13 cellular contexts compared by ENCODE assay signal in the genomic region with DNA sequence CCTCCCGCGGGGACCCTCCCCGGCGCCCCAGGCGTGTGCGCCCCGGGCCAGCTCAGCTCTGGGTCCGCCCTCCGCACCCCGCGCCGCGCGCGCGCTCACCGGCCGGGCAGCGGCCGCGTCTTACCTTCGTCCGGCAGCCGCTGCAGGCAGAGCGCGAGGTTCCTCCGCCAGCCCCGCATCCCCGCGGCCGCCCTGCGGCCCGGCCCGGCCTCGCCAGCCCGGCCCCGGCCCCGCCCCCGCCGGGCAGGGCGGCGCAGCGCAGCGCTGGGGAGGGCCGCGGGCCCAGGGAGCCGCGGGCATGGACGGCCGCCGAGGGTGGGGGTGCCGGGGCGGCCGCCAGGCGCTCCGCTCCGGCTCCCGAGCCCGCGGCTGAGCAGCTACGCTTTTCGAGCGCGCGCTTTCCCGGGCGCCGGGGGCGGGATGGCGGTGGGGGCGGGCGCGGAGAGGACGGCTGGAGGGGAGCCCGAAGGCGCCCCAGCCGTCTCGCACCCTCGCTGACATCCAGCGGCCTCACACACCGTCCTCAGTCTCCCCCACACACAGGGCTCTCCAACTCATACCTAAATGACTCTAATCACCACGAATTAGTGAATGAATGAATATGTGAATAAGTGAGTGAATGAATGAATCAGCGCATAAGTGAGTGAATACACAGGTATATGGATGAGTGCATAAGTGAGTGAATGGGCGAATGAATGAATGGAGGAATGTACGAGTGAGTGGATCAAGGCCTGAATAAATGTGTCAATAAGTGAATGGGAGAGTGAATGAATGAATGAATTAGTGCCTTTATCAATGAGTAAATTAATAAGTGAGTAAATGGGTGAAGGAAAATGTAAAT. TPM values are rescaled to one million over a fixed set of nuclear protein-coding genes. Genes with fewer than 3 reads are reported as not detected.
DNase-seq lines count a peak whose midpoint lies in the region; FAIRE-seq and TF ChIP-seq lines count a peak whose summit lies in the region.
"Had no signal": no experiment of that assay in that cellular context is flagged by ENCODE, and none has a peak within 500 bp of the region (broad histone marks: within the 10 kb centered on the region; RNA-seq: fewer than 3 reads in every experiment).

No MANE protein-coding gene starts in this region.

- dilution Hi-C loops in endothelial cell of umbilical vein (cut with MboI; ENCODE audit: extremely low pct_ligation_motif_present, low sequenced_read_pairs), result no loop called here

- TF ChIP-seq CTCF in endothelial cell of umbilical vein (IDR thresholded peaks at IDR 0.05; ENCODE audit: extremely low read depth in 1 of 2, insufficient read depth in 1 of 2, low read depth in 1 of 2, low read length in 2 of 2) (no peak), mesothelial cell of epicardium (IDR thresholded peaks at IDR 0.05; ENCODE audit: unreplicated experiment) (no peak)

- FAIRE-seq in endothelial cell of umbilical vein (lab: Jason Lieb, UNC), result no peak
- FAIRE-seq in GM12892 (lab: Jason Lieb, UNC), result no peak

- H2AFZ ChIP-seq in endothelial cell of umbilical vein (ENCODE audit: low read depth, low read length), result no peak overlapping the region

- H3K27me3 ChIP-seq in endothelial cell of umbilical vein (ENCODE audit: control insufficient read depth in 2 of 2, insufficient read depth in 2 of 2, low read length in 2 of 2), result peaks cover 30 to 38% of the 10 kb centered on the region in 2 experiments

- H3K27ac ChIP-seq in endothelial cell of umbilical vein (ENCODE audit: insufficient read depth, low read depth, low read length), result no peak overlapping the region
- H3K27ac ChIP-seq: esophagus squamous epithelium had no signal

- no peaks in the 10 kb centered on the region for H3K9me1 ChIP-seq in endothelial cell of umbilical vein (replicated peaks; ENCODE audit: control insufficient read depth, extremely low read depth, insufficient read depth, low read length)

- peak; percentile 5 for DNase-seq in stimulated activated CD4-positive, alpha-beta T cell treated with anti-CD3 and anti-CD28 coated beads, Interleukin-15, amount 100 ng/mL, for 24 hours
- DNase-seq in stimulated activated CD4-positive, alpha-beta T cell treated with anti-CD3 and anti-CD28 coated beads, Interleukin-12 subunit alpha, Interleukin-12 subunit beta, amount 100 ng/mL, for 4 hours, result no peak
- DNase-seq in endothelial cell of umbilical vein (ENCODE audit: low read depth, low spot score) (no peak), mesothelial cell of epicardium (ENCODE audit: low spot score in 2 of 2, unreplicated experiment in 2 of 2) (peak in 1 of 2 experiments; percentile 44), DMS153 (lab: John Stamatoyannopoulos, UW) (no peak), NCI-H1048 (lab: John Stamatoyannopoulos, UW) (no peak), GM19238 (ENCODE audit: insufficient read length, low spot score) (no peak), GM12892 (ENCODE audit: insufficient read length) (no peak)
- DNase-seq: DMS79, esophagus squamous epithelium, NCI-H1436 treated with DMSO at 0.1 percent for 48 hours, T-helper 9 cell had no signal

- H3K4me3 ChIP-seq in endothelial cell of umbilical vein (replicated peaks in 1 of 3; ENCODE audit: insufficient read depth in 1 of 3, low read depth in 1 of 3, low read length in 3 of 3), result no peak overlapping the region

- BruUV-seq in endothelial cell of umbilical vein (replicated peaks; lab: Mats Ljungman, UMichigan), result no TSS peak

- peak overlapping the region; percentile 5 for H3K4me3 Mint-ChIP-seq in mesothelial cell of epicardium

- no peaks in the 10 kb centered on the region for H3K79me2 ChIP-seq in endothelial cell of umbilical vein (ENCODE audit: control insufficient read depth, insufficient read depth, low read length)

- H3K27me3 Mint-ChIP-seq in mesothelial cell of epicardium (ENCODE audit: low read depth), result peaks cover 88% of the 10 kb centered on the region

- POLR2A ChIA-PET in endothelial cell of umbilical vein (lab: Charles Lee), result no interaction called here

- no peak overlapping the region for H3K27ac Mint-ChIP-seq in mesothelial cell of epicardium
- H3K27ac Mint-ChIP-seq: activated T-helper 2 cell treated with anti-CD3 and anti-CD28 coated beads, Interferon-gamma antibody, Interleukin-2, Interleukin-4, amounts not matched to agents 10 μg/mL and 5 μg/mL and 100 μg/mL, durations not matched to agents 14 hours and 24 hours and 36 hours had no signal

- no peaks in the 10 kb centered on the region for H3K4me1 Mint-ChIP-seq in mesothelial cell of epicardium

- CTCF ChIA-PET in endothelial cell of umbilical vein (lab: Charles Lee), result no interaction called here

- peaks cover 3% of the 10 kb centered on the region for H3K9me3 Mint-ChIP-seq in mesothelial cell of epicardium
- H3K9me3 Mint-ChIP-seq: activated T-helper 2 cell treated with anti-CD3 and anti-CD28 coated beads, Interferon-gamma antibody, Interleukin-2, Interleukin-4, amounts not matched to agents 10 μg/mL and 5 μg/mL and 100 μg/mL, durations not matched to agents 14 hours and 24 hours and 36 hours had no signal

- H3K4me2 ChIP-seq in endothelial cell of umbilical vein (ENCODE audit: insufficient read depth, low read length), result no peak overlapping the region

- no peaks in the 10 kb centered on the region for H3K36me3 ChIP-seq in endothelial cell of umbilical vein (ENCODE audit: control insufficient read depth in 2 of 2, extremely low read depth in 1 of 2, insufficient read depth in 2 of 2, low read length in 2 of 2)
- H3K36me3 ChIP-seq: esophagus squamous epithelium had no signal

- no peaks in the 10 kb centered on the region for H3K36me3 Mint-ChIP-seq in mesothelial cell of epicardium

- intact Hi-C loops in endothelial cell of umbilical vein (cut with micrococcal nuclease), result no loop called here

- H4K20me1 ChIP-seq in endothelial cell of umbilical vein (replicated peaks; ENCODE audit: control insufficient read depth, extremely low read depth, insufficient read depth, low read length), result no peaks in the 10 kb centered on the region

- no peak overlapping the region for H3K9ac ChIP-seq in endothelial cell of umbilical vein (replicated peaks; ENCODE audit: extremely low read depth, insufficient read depth, low read length)

- no peaks in the 10 kb centered on the region for H3K9me3 ChIP-seq in endothelial cell of umbilical vein (replicated peaks; ENCODE audit: control insufficient read depth, insufficient read depth, low read length)
- H3K9me3 ChIP-seq: esophagus squamous epithelium had no signal

- no peaks in the 10 kb centered on the region for H3K4me1 ChIP-seq in endothelial cell of umbilical vein (ENCODE audit: control insufficient read depth, extremely low read depth, insufficient read depth, low read length)

- TF ChIP-seq POLR2A in endothelial cell of umbilical vein (IDR thresholded peaks at IDR 0.05; ENCODE audit: low read depth, low read length), result no peak
- no peak for TF ChIP-seq POLR2A in GM12892 (IDR thresholded peaks at IDR 0.05; ENCODE audit: low read depth, low read length)

TF ChIP-seq in endothelial cell of umbilical vein, 7 proteins besides CTCF, POLR2A, EP300 and RAD21:
- no peak for TF ChIP-seq MYC (IDR thresholded peaks at IDR 0.05; ENCODE audit: low read depth, low read length)
- peak; percentile 45 for TF ChIP-seq EZH2 (IDR thresholded peaks at IDR 0.05; ENCODE audit: borderline replicate concordance, low read depth, low read length, severe bottlenecking)

RNA-seq across cellular contexts. Expression of a gene that starts 48.5 kb away (rescaled TPM):
- total RNA-seq in endothelial cell of umbilical vein, result 15.1 and 16.6 TPM in 2 replicates
- polyA plus RNA-seq in endothelial cell of umbilical vein, result 4.7 and 5.0 TPM in 2 replicates
- polyA plus RNA-seq in endothelial cell of umbilical vein (2011; cell fraction: cytosol; rRNA removed), result 7.2 and 9.5 TPM in 2 replicates
- 12.2 and 15.8 TPM in 2 replicates for polyA plus RNA-seq in endothelial cell of umbilical vein (2011; cell fraction: nucleus; rRNA removed)
- polyA plus RNA-seq in endothelial cell of umbilical vein (2012), result 8.5 and 9.7 TPM in 2 replicates
- 4.5 and 5.8 TPM in 2 replicates for polyA minus RNA-seq in endothelial cell of umbilical vein
- polyA minus RNA-seq in endothelial cell of umbilical vein (2011; cell fraction: cytosol; rRNA and poly(A)+ RNA removed), result 4.9 TPM
- polyA minus RNA-seq in endothelial cell of umbilical vein (2011; cell fraction: nucleus; rRNA and poly(A)+ RNA removed), result 6.2 and 7.5 TPM in 2 replicates
- 21.8 to 25.5 TPM (median 22.6 TPM) in 3 replicates for total RNA-seq in mesothelial cell of epicardium
- 13.0 TPM for polyA plus RNA-seq in GM12892 (2012; ENCODE audit: missing spikeins)
